Comparison of ENCODE assay signal across 8 cellular contexts in the genomic region with DNA sequence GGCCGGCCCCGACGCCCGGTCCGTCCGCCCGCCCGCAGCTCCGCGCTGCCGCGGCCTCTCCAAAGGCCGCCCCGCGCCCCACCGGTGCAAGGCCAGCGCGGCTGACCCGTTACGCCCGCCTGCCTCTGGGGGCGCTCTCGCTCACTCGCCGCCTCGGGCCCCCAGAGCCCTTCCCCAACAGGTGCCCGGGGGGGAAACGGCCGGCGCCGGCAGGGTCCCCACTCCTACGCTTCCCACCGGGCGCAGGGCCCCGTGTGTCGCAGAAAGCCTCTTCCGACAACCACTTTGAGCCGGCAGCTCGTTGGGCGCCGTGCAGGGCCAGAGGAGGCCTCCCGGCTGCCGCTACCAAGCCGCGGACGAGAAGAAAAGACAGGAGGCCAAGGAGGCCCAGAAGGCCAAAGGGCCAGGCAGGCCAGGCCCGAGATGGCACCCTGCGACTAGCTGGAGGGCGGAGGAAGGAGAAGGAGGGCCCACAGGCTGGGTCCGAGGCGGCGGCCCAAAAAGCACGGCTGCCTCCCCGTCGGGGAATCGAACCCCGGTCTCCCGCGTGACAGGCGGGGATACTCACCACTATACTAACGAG.
DNase-seq lines count a peak whose midpoint lies in the region; ATAC-seq and TF ChIP-seq lines count a peak whose summit lies in the region.

No MANE protein-coding gene starts in this region.

- no peaks in the 10 kb centered on the region for H3K27me3 ChIP-seq in thyroid gland

- peak; percentile 66 to 72 for ATAC-seq in naive thymus-derived CD8-positive, alpha-beta T cell

- H3K27ac Mint-ChIP-seq in naive thymus-derived CD8-positive, alpha-beta T cell: peak overlapping the region in 1 of 10 donors; percentile 40

- TF ChIP-seq POLR2A in thyroid gland (IDR thresholded peaks at IDR 0.05): no peak

- 0 to 1% methylated on average over 3 to 32 of the region's 61 CpGs for WGBS in thyroid gland, 2 donors

- H3K27ac ChIP-seq in epithelial cell of prostate (peak overlapping the region; percentile 37), thyroid gland (peak overlapping the region in 2 of 3 donors; percentile 56 to 65)

- H3K4me3 Mint-ChIP-seq in naive thymus-derived CD8-positive, alpha-beta T cell: peak overlapping the region; percentile 70 to 88 (median 82)

- no peaks in the 10 kb centered on the region for H3K9me3 ChIP-seq in thyroid gland

- intact Hi-C loops in thyroid gland (cut with DNase I): no loop called here

- peaks cover 0 to 7% (median 0%) of the 10 kb centered on the region in 9 donors for H3K9me3 Mint-ChIP-seq in naive thymus-derived CD8-positive, alpha-beta T cell

- peak; percentile 86 for DNase-seq in ELR (ENCODE audit: low read depth)
- peak; percentile 80 for DNase-seq in HK-2 (ENCODE audit: unreplicated experiment)
- peak; percentile 35 to 45 for DNase-seq in activated CD4-positive, alpha-beta T cell treated with anti-CD3 and anti-CD28 coated beads, Interleukin-2, amount 50 U/mL, for 24 hours (ENCODE audit: low read depth in 1 of 2, low spot score in 1 of 2)
- no peak for DNase-seq in epithelial cell of prostate (ENCODE audit: low read depth, low spot score)
- peak in 9 of 10 donors; percentile 18 to 63 (median 46) for DNase-seq in naive thymus-derived CD8-positive, alpha-beta T cell
- peak; percentile 36 to 45 for DNase-seq in thyroid gland
- DNase-seq in NCI-H1105 treated with DMSO at 0.1 percent for 48 hours (lab: John Stamatoyannopoulos, UW): no peak
- no peak for DNase-seq in DMS79 (lab: John Stamatoyannopoulos, UW)

- H3K4me1 Mint-ChIP-seq in naive thymus-derived CD8-positive, alpha-beta T cell: peaks cover 2 to 17% (median 11%) of the 10 kb centered on the region in 4 donors

- H3K27me3 Mint-ChIP-seq in naive thymus-derived CD8-positive, alpha-beta T cell: peaks cover 32 to 42% (median 34%) of the 10 kb centered on the region in 5 donors

- H3K4me3 ChIP-seq in thyroid gland (replicated peaks in 1 of 3): peak overlapping the region in 2 of 3 donors; percentile 25 to 56

- H3K36me3 ChIP-seq in thyroid gland: no peaks in the 10 kb centered on the region

- peak in 3 of 6 experiments; percentile 40 to 50 (median 40) for TF ChIP-seq CTCF in thyroid gland (IDR thresholded peaks at IDR 0.05)

- H3K36me3 Mint-ChIP-seq in naive thymus-derived CD8-positive, alpha-beta T cell: peaks cover 2 to 10% (median 5%) of the 10 kb centered on the region in 3 donors

- peaks cover 4 to 6% of the 10 kb centered on the region in 2 donors for H3K4me1 ChIP-seq in thyroid gland

- POLR2A ChIA-PET in naive thymus-derived CD8-positive, alpha-beta T cell (lab: Charles Lee): interaction anchor here (0.6 to 1.6 kb wide), 3 partner anchors 40 to 89 kb away, joined by 3 to 5 read pairs (median 3); no protein-coding TSS in a partner anchor

Comparison
In these comparisons a context has a peak if more than half of its experiments do, and no peak if none do; other contexts are left out.
1. DNase-seq: peak in ELR (single experiment), HK-2 (single experiment), activated CD4-positive, alpha-beta T cell treated with anti-CD3 and anti-CD28 coated beads, Interleukin-2, amount 50 U/mL, for 24 hours (2 of 2), naive thymus-derived CD8-positive, alpha-beta T cell (9 of 10) and thyroid gland (2 of 2); none in epithelial cell of prostate (single experiment), NCI-H1105 treated with DMSO at 0.1 percent for 48 hours (single experiment) and DMS79 (single experiment).